ENCODE assay signal across 9 cellular contexts in genomic region chr3:101851833-101852232, GRCh38. TPM values are rescaled to one million over a fixed set of nuclear protein-coding genes. Genes with fewer than 3 reads are reported as not detected.
DNase-seq lines count a peak whose midpoint lies in the region; ATAC-seq, FAIRE-seq and TF ChIP-seq lines count a peak whose summit lies in the region.
"Had no signal": no experiment of that assay in that cellular context is flagged by ENCODE, and none has a peak within 500 bp of the region (broad histone marks: within the 10 kb centered on the region; RNA-seq: fewer than 3 reads in every experiment).

No MANE protein-coding gene starts in this region.

- peak overlapping the region; percentile 97 to 100 (median 99) for H3K27ac Mint-ChIP-seq in CD8-positive, alpha-beta memory T cell

- H3K36me3 Mint-ChIP-seq in CD8-positive, alpha-beta memory T cell = peaks cover 20 to 70% (median 41%) of the 10 kb centered on the region in 3 donors

- no peak overlapping the region for H3K27ac ChIP-seq in CD8-positive, alpha-beta memory T cell (ENCODE audit: low read depth, low read length)
- no peak overlapping the region for H3K27ac ChIP-seq in OCI-LY7 (ENCODE audit: low read depth, low read length, poor library complexity, severe bottlenecking)
- H3K27ac ChIP-seq in endothelial cell of umbilical vein (ENCODE audit: insufficient read depth, low read depth, low read length) = peak overlapping the region; percentile 88
- H3K27ac ChIP-seq in ovary = no peak overlapping the region

- H4K20me1 ChIP-seq in OCI-LY7 (ENCODE audit: insufficient read depth, low read length) (peaks cover 14% of the 10 kb centered on the region; the same call in 1 of the 2 replicates), endothelial cell of umbilical vein (replicated peaks; ENCODE audit: control insufficient read depth, extremely low read depth, insufficient read depth, low read length) (no peaks in the 10 kb centered on the region)

- H3K9me2 ChIP-seq in OCI-LY7 (ENCODE audit: insufficient read depth, low read length) = no peaks in the 10 kb centered on the region

- peak overlapping the region; percentile 99 for H3K9ac ChIP-seq in endothelial cell of umbilical vein (replicated peaks; ENCODE audit: extremely low read depth, insufficient read depth, low read length)

- TF ChIP-seq CTCF in OCI-LY7 (conservative IDR thresholded peaks at IDR 0.05; ENCODE audit: low read length) = no peak
- TF ChIP-seq CTCF in endothelial cell of umbilical vein (IDR thresholded peaks at IDR 0.05; ENCODE audit: extremely low read depth in 1 of 2, insufficient read depth in 1 of 2, low read depth in 1 of 2, low read length in 2 of 2) = no peak
- TF ChIP-seq CTCF in ovary (IDR thresholded peaks at IDR 0.05) = no peak

- H3K9me1 ChIP-seq in endothelial cell of umbilical vein (replicated peaks; ENCODE audit: control insufficient read depth, extremely low read depth, insufficient read depth, low read length) = no peaks in the 10 kb centered on the region

- CTCF ChIA-PET in CD8-positive, alpha-beta memory T cell (lab: Charles Lee) = interaction anchor here (1.0 to 1.7 kb wide), 2 partner anchors 25 to 49 kb away, joined by 4 to 5 read pairs; no protein-coding TSS in a partner anchor
- CTCF ChIA-PET in OCI-LY7 (lab: Charles Lee; ENCODE audit: unreplicated experiment) = no interaction called here
- CTCF ChIA-PET in endothelial cell of umbilical vein (lab: Charles Lee) = interaction anchor here (0.7 to 1.8 kb wide), 8 partner anchors 25 to 685 kb away, joined by 3 to 22 read pairs (median 4); no protein-coding TSS in a partner anchor

- H2AFZ ChIP-seq in OCI-LY7 (ENCODE audit: low read length) (no peak overlapping the region), endothelial cell of umbilical vein (ENCODE audit: low read depth, low read length) (no peak overlapping the region)

- no peak for FAIRE-seq in endothelial cell of umbilical vein (lab: Jason Lieb, UNC)

- peaks cover 24% of the 10 kb centered on the region for H3K79me2 ChIP-seq in OCI-LY7 (ENCODE audit: insufficient read depth, low read depth, low read length)
- H3K79me2 ChIP-seq in endothelial cell of umbilical vein (ENCODE audit: control insufficient read depth, insufficient read depth, low read length) = peaks cover 56% of the 10 kb centered on the region

- TF ChIP-seq EP300 in ovary (IDR thresholded peaks at IDR 0.05) = no peak

- BruUV-seq in OCI-LY7 (replicated peaks; lab: Mats Ljungman, UMichigan) (no TSS peak), endothelial cell of umbilical vein (replicated peaks; lab: Mats Ljungman, UMichigan) (no TSS peak)

- peaks cover 39% of the 10 kb centered on the region for H3K4me1 ChIP-seq in CD8-positive, alpha-beta memory T cell (ENCODE audit: insufficient read depth, low read length)
- H3K4me1 ChIP-seq in OCI-LY7 (ENCODE audit: insufficient read depth, low read length, poor library complexity, severe bottlenecking) (peaks cover 35% of the 10 kb centered on the region), endothelial cell of umbilical vein (ENCODE audit: control insufficient read depth, extremely low read depth, insufficient read depth, low read length) (peaks cover 17% of the 10 kb centered on the region), ovary (ENCODE audit: insufficient read depth) (peaks cover 4% of the 10 kb centered on the region)

- no peaks in the 10 kb centered on the region for H3K27me3 ChIP-seq in CD8-positive, alpha-beta memory T cell (ENCODE audit: insufficient read depth, low read length, poor library complexity, severe bottlenecking)
- H3K27me3 ChIP-seq in endothelial cell of umbilical vein (ENCODE audit: control insufficient read depth in 2 of 2, insufficient read depth in 2 of 2, low read length in 2 of 2) = no peaks in the 10 kb centered on the region
- H3K27me3 ChIP-seq in ovary = no peaks in the 10 kb centered on the region

- no peak for DNase-seq in CD8-positive, alpha-beta memory T cell
- DNase-seq in OCI-LY7 (ENCODE audit: low spot score) (no peak), endothelial cell of umbilical vein (ENCODE audit: low read depth, low spot score) (no peak), ovary (no peak), ureter (ENCODE audit: low spot score) (no peak), DMS114 treated with DMSO at 0.1 percent for 48 hours (lab: John Stamatoyannopoulos, UW; ENCODE audit: unreplicated experiment) (no peak), NCI-H1048 (lab: John Stamatoyannopoulos, UW) (no peak)
- DNase-seq: Kasumi-1 had no signal

- no peaks in the 10 kb centered on the region for H3K9me3 ChIP-seq in CD8-positive, alpha-beta memory T cell (ENCODE audit: low read length)
- H3K9me3 ChIP-seq in OCI-LY7 (ENCODE audit: low read length) (no peaks in the 10 kb centered on the region), endothelial cell of umbilical vein (replicated peaks; ENCODE audit: control insufficient read depth, insufficient read depth, low read length) (no peaks in the 10 kb centered on the region), ovary (no peaks in the 10 kb centered on the region)

- H3K4me3 ChIP-seq in CD8-positive, alpha-beta memory T cell (ENCODE audit: low read length) = peak overlapping the region; percentile 92
- peak overlapping the region; percentile 85 for H3K4me3 ChIP-seq in OCI-LY7 (ENCODE audit: low read depth, low read length, poor library complexity, severe bottlenecking)
- H3K4me3 ChIP-seq in endothelial cell of umbilical vein (replicated peaks in 1 of 3; ENCODE audit: insufficient read depth in 1 of 3, low read depth in 1 of 3, low read length in 3 of 3) = peak overlapping the region; percentile 88 to 99 (median 90)
- peak overlapping the region; percentile 76 for H3K4me3 ChIP-seq in ovary

- intact Hi-C loops in OCI-LY7 (cut with micrococcal nuclease; ENCODE audit: unreplicated experiment) = no loop called here
- intact Hi-C loops in endothelial cell of umbilical vein (cut with micrococcal nuclease) = loop anchor here (1.0 to 5.0 kb wide), 5 partner anchors 39 to 373 kb away; no protein-coding TSS in a partner anchor
- intact Hi-C loops in ovary (cut with DNase I) = loop anchor here in 1 of 4 donors (5.0 kb wide), 1 partner anchor 45 kb away; no protein-coding TSS in a partner anchor

- no peaks in the 10 kb centered on the region for H3K27me3 Mint-ChIP-seq in CD8-positive, alpha-beta memory T cell

- peaks cover 36 to 64% (median 52%) of the 10 kb centered on the region in 3 donors for H3K4me1 Mint-ChIP-seq in CD8-positive, alpha-beta memory T cell

- TF ChIP-seq POLR2A in endothelial cell of umbilical vein (IDR thresholded peaks at IDR 0.05; ENCODE audit: low read depth, low read length) (no peak), ovary (IDR thresholded peaks at IDR 0.05) (no peak)

- dilution Hi-C loops in endothelial cell of umbilical vein (cut with MboI; ENCODE audit: extremely low pct_ligation_motif_present, low sequenced_read_pairs) = loop anchor here (25.0 kb wide), 1 partner anchor 310 kb away; no protein-coding TSS in a partner anchor

- H3K36me3 ChIP-seq in CD8-positive, alpha-beta memory T cell (ENCODE audit: insufficient read depth, low read length) = peaks cover 50% of the 10 kb centered on the region
- H3K36me3 ChIP-seq in OCI-LY7 (ENCODE audit: insufficient read depth, low read length) (peaks cover 54% of the 10 kb centered on the region), endothelial cell of umbilical vein (ENCODE audit: control insufficient read depth in 2 of 2, extremely low read depth in 1 of 2, insufficient read depth in 2 of 2, low read length in 2 of 2) (peaks cover 24 to 34% of the 10 kb centered on the region in 2 experiments), ovary (no peaks in the 10 kb centered on the region)

- 75 to 85% (median 85%) methylated on average over 4 of the region's 4 CpGs for WGBS in ovary, 3 donors

- peak overlapping the region; percentile 98 for H3K4me2 ChIP-seq in OCI-LY7 (ENCODE audit: low read length)
- peak overlapping the region; percentile 96 for H3K4me2 ChIP-seq in endothelial cell of umbilical vein (ENCODE audit: insufficient read depth, low read length)

- H3K4me3 Mint-ChIP-seq in CD8-positive, alpha-beta memory T cell = peak overlapping the region; percentile 95 to 100 (median 98)

- H3K9me3 Mint-ChIP-seq in CD8-positive, alpha-beta memory T cell = no peaks in the 10 kb centered on the region

- POLR2A ChIA-PET in CD8-positive, alpha-beta memory T cell (lab: Charles Lee) = interaction anchor here (0.8 to 1.4 kb wide), 2 partner anchors 23 to 85 kb away, joined by 3 to 15 read pairs; no protein-coding TSS in a partner anchor
- POLR2A ChIA-PET in OCI-LY7 (lab: Charles Lee) = interaction anchor here (0.6 to 2.2 kb wide), 14 partner anchors 9 to 380 kb away, joined by 3 to 8 read pairs (median 5); no protein-coding TSS in a partner anchor
- POLR2A ChIA-PET in endothelial cell of umbilical vein (lab: Charles Lee) = interaction anchor here (0.6 to 2.0 kb wide), 7 partner anchors 13 to 373 kb away, joined by 3 to 7 read pairs (median 3); partner anchors contain the start of gene CEP97

- ATAC-seq in HG03097 (IDR thresholded peaks at IDR 0.05; ENCODE audit: low FRiP score, unreplicated experiment) = no peak

TF ChIP-seq in endothelial cell of umbilical vein, 7 proteins besides CTCF, POLR2A, EP300 and RAD21 (continues in another document):
- no peak for TF ChIP-seq MYC (IDR thresholded peaks at IDR 0.05; ENCODE audit: low read depth, low read length)
- no peak for TF ChIP-seq FOS (IDR thresholded peaks at IDR 0.05; ENCODE audit: borderline replicate concordance, insufficient read depth, low read length)
- TF ChIP-seq EZH2 (IDR thresholded peaks at IDR 0.05; ENCODE audit: borderline replicate concordance, low read depth, low read length, severe bottlenecking) = no peak
- TF ChIP-seq, protein P1, sequence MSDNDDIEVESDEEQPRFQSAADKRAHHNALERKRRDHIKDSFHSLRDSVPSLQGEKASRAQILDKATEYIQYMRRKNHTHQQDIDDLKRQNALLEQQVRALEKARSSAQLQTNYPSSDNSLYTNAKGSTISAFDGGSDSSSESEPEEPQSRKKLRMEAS (IDR thresholded peaks at IDR 0.05; ENCODE audit: insufficient read depth, insufficient read length) = no peak
- TF ChIP-seq GATA2 (IDR thresholded peaks at IDR 0.05; ENCODE audit: insufficient read depth, insufficient read length, low read depth, low read length) = no peak

RNA-seq across cellular contexts. Expression of gene NFKBIZ, which starts 2.5 kb away (rescaled TPM):
- 10 to 100 TPM; 32.3 to 32.9 TPM for total RNA-seq in CD8-positive, alpha-beta memory T cell
- polyA plus RNA-seq in CD8-positive, alpha-beta memory T cell = 8.0 TPM
- 11.8 and 14.1 TPM in 2 replicates for total RNA-seq in OCI-LY7 (2014; rRNA removed; shearing (Covaris generic))
- total RNA-seq in OCI-LY7 (2022) (26.6 and 33.3 TPM in 2 replicates), endothelial cell of umbilical vein (27.4 and 28.9 TPM in 2 replicates), ovary (100 to 1,000 TPM in 1 of 7 donors, 10 to 100 TPM in 6; 29.2 to 194 (median 45.5) TPM), ureter (81.8 TPM)
- polyA plus RNA-seq in endothelial cell of umbilical vein (16.7 and 17.5 TPM in 2 replicates), ovary (10 to 100 TPM in 1 of 2 donors, 1 to 10 TPM in 1; 7.5 to 18.8 TPM)
- 10.3 and 20.3 TPM in 2 replicates for polyA plus RNA-seq in endothelial cell of umbilical vein (2011; cell fraction: cytosol; rRNA removed)
- 182 and 220 TPM in 2 replicates for polyA plus RNA-seq in endothelial cell of umbilical vein (2011; cell fraction: nucleus; rRNA removed)
- polyA plus RNA-seq in endothelial cell of umbilical vein (2012) = 9.2 and 13.5 TPM in 2 replicates
- 87.4 and 102 TPM in 2 replicates for polyA minus RNA-seq in endothelial cell of umbilical vein
- 14.0 TPM for polyA minus RNA-seq in endothelial cell of umbilical vein (2011; cell fraction: cytosol; rRNA and poly(A)+ RNA removed)
- polyA minus RNA-seq in endothelial cell of umbilical vein (2011; cell fraction: nucleus; rRNA and poly(A)+ RNA removed) = 237 and 251 TPM in 2 replicates
